In the genomic region with DNA sequence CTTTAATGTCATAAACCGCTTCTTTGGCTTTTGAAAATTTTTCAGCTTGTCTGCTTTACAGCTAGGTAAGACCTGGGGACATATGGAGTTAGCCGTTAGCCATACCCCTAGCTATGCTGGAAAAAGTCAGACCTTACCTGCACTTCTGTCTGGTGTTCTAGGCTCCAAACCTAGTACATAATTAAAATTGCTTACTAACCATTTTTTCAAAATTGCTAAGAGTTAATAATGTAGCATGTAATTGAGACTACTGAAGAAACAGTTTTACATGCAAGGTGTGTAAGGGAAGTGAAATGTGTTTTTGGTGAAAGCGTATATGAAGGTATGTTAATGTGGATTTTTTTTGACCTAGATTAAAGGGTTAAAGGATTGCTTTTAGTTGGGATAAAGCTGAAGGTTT, we compare ENCODE assay signal across 32 cellular contexts.
DNase-seq lines count a peak whose midpoint lies in the region; ATAC-seq, FAIRE-seq and TF ChIP-seq lines count a peak whose summit lies in the region.
"Had no signal": no experiment of that assay in that cellular context is flagged by ENCODE, and none has a peak within 500 bp of the region (broad histone marks: within the 10 kb centered on the region; RNA-seq: fewer than 3 reads in every experiment).

No MANE protein-coding gene starts in this region.

- no peak for FAIRE-seq in HepG2 (lab: Jason Lieb, UNC)
- no peak for FAIRE-seq in A549 (lab: Jason Lieb, UNC)
- FAIRE-seq in K562 (lab: Jason Lieb, UNC) = no peak
- FAIRE-seq: A204.1, D721Med had no signal

- H3K4me3 ChIP-seq in HepG2 (replicated peaks in 1 of 3; ENCODE audit: insufficient read depth in 1 of 3, low read depth in 2 of 3, low read length in 3 of 3) = no peak overlapping the region
- no peak overlapping the region for H3K4me3 ChIP-seq in right lobe of liver
- no peak overlapping the region for H3K4me3 ChIP-seq in A549
- H3K4me3 ChIP-seq in K562 = no peak overlapping the region
- H3K4me3 ChIP-seq: BLaER1; BLaER1 treated with 17β-estradiol and CSF1 and Interleukin-3, amounts not matched to agents 10 nM and 100 nM had no signal

- H3K4me1 ChIP-seq in HepG2 (ENCODE audit: insufficient read depth, low read length) (no peaks in the 10 kb centered on the region), right lobe of liver (no peaks in the 10 kb centered on the region), A549 (no peaks in the 10 kb centered on the region), K562 (replicated peaks in 1 of 2; ENCODE audit: control insufficient read depth in 2 of 2, insufficient read depth in 2 of 2, low read length in 2 of 2) (no peaks in the 10 kb centered on the region)
- H3K4me1 ChIP-seq: BE2C, BLaER1, Caco-2 had no signal

- no peak for ATAC-seq in HepG2
- ATAC-seq in right lobe of liver = no peak
- no peak for ATAC-seq in A549
- no peak for ATAC-seq in K562
- ATAC-seq: CD8-positive, alpha-beta T cell had no signal

- H4K20me1 ChIP-seq in HepG2 (ENCODE audit: insufficient read depth, low read length) (no peaks in the 10 kb centered on the region), K562 (replicated peaks; ENCODE audit: control insufficient read depth, insufficient read depth, low read length) (no peaks in the 10 kb centered on the region)
- H4K20me1 ChIP-seq: BLaER1; BLaER1 treated with 17β-estradiol and CSF1 and Interleukin-3, amounts not matched to agents 10 nM and 100 nM had no signal

- H3K36me3 ChIP-seq in HepG2 (replicated peaks in 1 of 2; ENCODE audit: control insufficient read depth in 1 of 2, insufficient read depth in 2 of 2, low read length in 2 of 2) (no peaks in the 10 kb centered on the region), right lobe of liver (no peaks in the 10 kb centered on the region), K562 (ENCODE audit: control insufficient read depth, insufficient read depth, low read length) (no peaks in the 10 kb centered on the region)
- H3K36me3 ChIP-seq: BE2C; BLaER1; BLaER1 treated with 17β-estradiol and CSF1 and Interleukin-3, amounts not matched to agents 10 nM and 100 nM had no signal

- no peak overlapping the region for H2AFZ ChIP-seq in HepG2 (ENCODE audit: low read length)
- H2AFZ ChIP-seq in K562 (ENCODE audit: low read depth, low read length) = no peak overlapping the region

- TF ChIP-seq POLR2A in HepG2 (IDR thresholded peaks at IDR 0.05; ENCODE audit: insufficient read depth in 1 of 2, low read depth in 2 of 2, low read length in 2 of 2) (no peak), right lobe of liver (IDR thresholded peaks at IDR 0.05) (no peak), A549 (IDR thresholded peaks at IDR 0.05; ENCODE audit: low read length) (no peak), K562 (conservative IDR thresholded peaks at IDR 0.05) (no peak)

- CTCF ChIA-PET in HepG2 (lab: Yijun Ruan, JAX; ENCODE audit: low intra/inter-chr PET ratio, low total read pairs) (no interaction called here), A549 (lab: Yijun Ruan, JAX) (no interaction called here), K562 (lab: Yijun Ruan, JAX; ENCODE audit: low intra/inter-chr PET ratio) (no interaction called here)

- no peaks in the 10 kb centered on the region for H3K9me1 ChIP-seq in K562 (ENCODE audit: control insufficient read depth, insufficient read depth, low read length)

- in situ Hi-C loops in HepG2 (cut with HindIII; ENCODE audit: extremely low pct_ligation_motif_present, low pct_unique_long_range_greater_than_20kb) (no loop called here), K562 (cut with MboI) (no loop called here)

- DNase-seq in HepG2 (ENCODE audit: low spot score) = no peak
- DNase-seq in right lobe of liver = no peak
- DNase-seq in A549 (ENCODE audit: low read depth in 1 of 2, low spot score in 1 of 2) = no peak
- DNase-seq in K562 (ENCODE audit: extremely low read depth in 1 of 4, low spot score in 3 of 4) = no peak
- no peak for DNase-seq in NCI-H1930 (lab: John Stamatoyannopoulos, UW)
- no peak for DNase-seq in MV-4-11 (lab: John Stamatoyannopoulos, UW)
- DNase-seq: 8988T; ACHN; AML-193; BE2C; C1 segment of cervical spinal cord; Caco-2; Calu3; CD4-positive, alpha-beta memory T cell; CD4-positive, alpha-beta T cell; CD4-positive, CD25-positive, alpha-beta regulatory T cell; CD8-positive, alpha-beta memory T cell; CD8-positive, alpha-beta T cell; COR-L47; DMS 273 treated with DMSO at 0.1 percent for 48 hours; DMS153; DMS53; DMS79; DMS79 treated with DMSO at 0.1 percent for 48 hours; DND-41; EL had no signal

- TF ChIP-seq RAD21 in HepG2 (CRISPR knock-in tag; IDR thresholded peaks at IDR 0.05) (no peak), A549 (conservative IDR thresholded peaks at IDR 0.05 in 1 of 2, IDR thresholded peaks at IDR 0.05 in 1 of 2) (no peak), K562 (CRISPR knock-in tag; conservative IDR thresholded peaks at IDR 0.05 in 1 of 2, IDR thresholded peaks at IDR 0.05 in 1 of 2) (no peak)

- H3K9ac ChIP-seq in HepG2 (ENCODE audit: insufficient read depth, low read depth, low read length) (no peak overlapping the region), K562 (ENCODE audit: insufficient read depth in 1 of 2, low read depth in 2 of 2, low read length in 2 of 2) (no peak overlapping the region)
- H3K9ac ChIP-seq: BLaER1; BLaER1 treated with 17β-estradiol and CSF1 and Interleukin-3, amounts not matched to agents 10 nM and 100 nM had no signal

- H3K27me3 ChIP-seq in HepG2 (ENCODE audit: control insufficient read depth in 1 of 2, insufficient read depth in 2 of 2, low read length in 2 of 2) (no peaks in the 10 kb centered on the region), right lobe of liver (no peaks in the 10 kb centered on the region), K562 (ENCODE audit: control insufficient read depth in 2 of 2, insufficient read depth in 2 of 2, low read length in 2 of 2) (no peaks in the 10 kb centered on the region)
- H3K27me3 ChIP-seq: BE2C; BLaER1; BLaER1 treated with 17β-estradiol and CSF1 and Interleukin-3, amounts not matched to agents 10 nM and 100 nM had no signal

- peaks cover 25% of the 10 kb centered on the region for H3K9me3 ChIP-seq in HepG2 (ENCODE audit: low read length)
- H3K9me3 ChIP-seq in right lobe of liver = no peaks in the 10 kb centered on the region
- H3K9me3 ChIP-seq in A549 = no peaks in the 10 kb centered on the region
- H3K9me3 ChIP-seq in K562 (replicated peaks; ENCODE audit: control insufficient read depth, insufficient read depth, low read depth, low read length) = no peaks in the 10 kb centered on the region
- H3K9me3 ChIP-seq: BE2C, BLaER1, Caco-2 had no signal

- intact Hi-C loops in HepG2 (cut with micrococcal nuclease; ENCODE audit: unreplicated experiment) = no loop called here
- intact Hi-C loops in right lobe of liver (cut with DNase I) = no loop called here
- intact Hi-C loops in K562 (cut with micrococcal nuclease) = no loop called here

- TF ChIP-seq CTCF in HepG2 (CRISPR knock-in tag; IDR thresholded peaks at IDR 0.05) (no peak), right lobe of liver (IDR thresholded peaks at IDR 0.05) (no peak), A549 (IDR thresholded peaks at IDR 0.05) (no peak), K562 (IDR thresholded peaks at IDR 0.05 in 2 of 3, conservative IDR thresholded peaks at IDR 0.05 in 1 of 3; ENCODE audit: insufficient read depth in 2 of 3, low read depth in 1 of 3, low read length in 3 of 3) (no peak)

- POLR2A ChIA-PET in HepG2 (lab: Yijun Ruan, JAX) (no interaction called here), A549 (lab: Yijun Ruan, JAX) (no interaction called here), K562 (lab: Yijun Ruan, JAX) (no interaction called here)

- H3K79me2 ChIP-seq in HepG2 (ENCODE audit: insufficient read depth, low read length) = no peaks in the 10 kb centered on the region
- H3K79me2 ChIP-seq in K562 (ENCODE audit: control insufficient read depth, insufficient read depth, low read length) = no peaks in the 10 kb centered on the region

- BruUV-seq in HepG2 (replicated peaks; lab: Mats Ljungman, UMichigan) (no TSS peak), K562 (replicated peaks; lab: Mats Ljungman, UMichigan) (no TSS peak)

- TF ChIP-seq EP300 in HepG2 (IDR thresholded peaks at IDR 0.05; ENCODE audit: low read depth in 2 of 2, low read length in 2 of 2) (no peak), HepG2 (CRISPR knock-in tag; IDR thresholded peaks at IDR 0.05; ENCODE audit: borderline replicate concordance) (no peak), A549 (IDR thresholded peaks at IDR 0.05) (no peak), K562 (IDR thresholded peaks at IDR 0.05; ENCODE audit: low read length) (no peak)

- H3K4me2 ChIP-seq in HepG2 (ENCODE audit: low read depth, low read length) (no peak overlapping the region), A549 (no peak overlapping the region), K562 (ENCODE audit: insufficient read depth, low read length) (no peak overlapping the region)
- H3K4me2 ChIP-seq: BLaER1; BLaER1 treated with 17β-estradiol and CSF1 and Interleukin-3, amounts not matched to agents 10 nM and 100 nM had no signal

- no peak overlapping the region for H3K27ac ChIP-seq in HepG2 (ENCODE audit: extremely low read length, insufficient read depth, low read length)
- no peak overlapping the region for H3K27ac ChIP-seq in right lobe of liver
- H3K27ac ChIP-seq in A549 = no peak overlapping the region
- H3K27ac ChIP-seq in K562 (ENCODE audit: extremely low read depth, low read depth, low read length) = no peak overlapping the region
- H3K27ac ChIP-seq: 22Rv1; BLaER1; BLaER1 treated with 17β-estradiol and CSF1 and Interleukin-3, amounts not matched to agents 10 nM and 100 nM; C4-2B had no signal

- 21% methylated on average over 3 of the region's 3 CpGs for WGBS in HepG2 (ENCODE audit: low lambda C conversion rate)
- 71% methylated on average over 3 of the region's 3 CpGs for WGBS in right lobe of liver (ENCODE audit: insufficient coverage, low coverage, low lambda C conversion rate, missing lambda C conversion rate)
- 9% methylated on average over 3 of the region's 3 CpGs for WGBS in A549 (ENCODE audit: missing lambda C conversion rate)
- 3% methylated on average over 3 of the region's 3 CpGs for WGBS in K562 (ENCODE audit: insufficient coverage, low coverage, missing lambda C conversion rate)

TF ChIP-seq in HepG2, 621 proteins besides CTCF, POLR2A, EP300 and RAD21:
- peak; percentile 50 to 63; a peak in 3 of 4 replicates for TF ChIP-seq MAFK (conservative IDR thresholded peaks at IDR 0.05 in 1 of 2, IDR thresholded peaks at IDR 0.05 in 1 of 2; ENCODE audit: low read length in 2 of 2)
- no peak for TF ChIP-seq TAF1 (CRISPR knock-in tag; IDR thresholded peaks at IDR 0.05)
- TF ChIP-seq MAFF (IDR thresholded peaks at IDR 0.05; ENCODE audit: low read depth, low read length) = peak; percentile 69
TF ChIP-seq in HepG2: peak in this region for 2.

TF ChIP-seq in A549, 52 proteins besides CTCF, POLR2A, EP300 and RAD21 (continues in another document):
- TF ChIP-seq HOXB13 (CRISPR knock-in tag; IDR thresholded peaks at IDR 0.05; ENCODE audit: low read depth) (no peak), MAFK (IDR thresholded peaks at IDR 0.05; ENCODE audit: partially characterized antibody) (peak; percentile 29)

TF ChIP-seq in K562, 482 proteins besides CTCF, POLR2A, EP300 and RAD21 (continues in another document):
- TF ChIP-seq ZNF165 (CRISPR knock-in tag; IDR thresholded peaks at IDR 0.05; ENCODE audit: borderline replicate concordance) = no peak

Comparison
In these comparisons a context has a peak if more than half of its experiments do, and no peak if none do; other contexts are left out.
1. Of the 241 proteins assayed by ChIP-seq in both HepG2 and K562: peak only in HepG2: MAFF and MAFK; only in K562: none; in both: none; in neither: 239.